In the genomic region with DNA sequence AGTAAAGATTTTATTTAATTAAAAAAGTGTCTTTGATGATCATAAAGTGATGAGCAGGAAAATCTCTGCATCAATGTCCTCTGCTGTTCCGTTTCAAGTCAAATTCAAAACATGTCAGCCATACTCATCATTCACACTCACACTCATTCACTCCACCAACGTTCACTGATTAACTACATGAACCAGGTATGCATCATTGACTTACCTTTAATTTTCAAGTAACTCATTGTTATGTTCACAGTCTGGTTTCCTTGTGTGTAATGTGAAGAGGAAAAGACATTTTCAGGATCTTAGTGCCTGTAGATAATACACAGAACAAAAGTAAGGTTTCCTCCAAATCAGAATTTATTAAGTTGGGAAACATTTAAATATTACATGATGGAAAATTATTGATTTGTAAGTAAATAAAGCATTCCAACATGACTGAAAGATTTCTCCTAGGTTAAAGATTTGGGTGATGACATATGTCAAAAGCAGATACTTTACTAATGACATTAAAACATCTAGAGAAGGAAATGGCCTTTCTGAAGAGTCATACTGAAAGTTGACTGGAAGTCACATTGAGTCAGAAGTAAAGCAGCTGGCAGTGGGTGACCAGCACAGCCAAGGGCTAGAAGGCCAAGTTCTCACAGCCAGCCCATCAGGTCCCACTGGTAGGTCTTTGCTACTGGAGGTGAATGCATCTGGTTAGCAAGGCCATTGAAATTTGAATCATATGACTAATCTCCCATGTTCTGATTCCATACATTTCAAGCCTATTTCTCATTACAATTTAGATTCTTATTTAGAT, we compare ENCODE assay signal across 10 cellular contexts.
DNase-seq lines count a peak whose midpoint lies in the region; ATAC-seq, FAIRE-seq and TF ChIP-seq lines count a peak whose summit lies in the region.
"Had no signal": no experiment of that assay in that cellular context is flagged by ENCODE, and none has a peak within 500 bp of the region (broad histone marks: within the 10 kb centered on the region; RNA-seq: fewer than 3 reads in every experiment).

No MANE protein-coding gene starts in this region.

- H3K4me1 Mint-ChIP-seq in activated CD4-positive, alpha-beta T cell treated with anti-CD3 and anti-CD28 coated beads, Interleukin-2, amount 10 ng/mL, durations not matched to agents 7 days and 5 days: no peaks in the 10 kb centered on the region
- H3K4me1 Mint-ChIP-seq: memory B cell had no signal

- POLR2A ChIA-PET in activated CD4-positive, alpha-beta T cell treated with anti-CD3 and anti-CD28 coated beads, Interleukin-2, amount 10 ng/mL, durations not matched to agents 7 days and 5 days (lab: Charles Lee): no interaction called here

- H3K36me3 ChIP-seq in right lobe of liver: no peaks in the 10 kb centered on the region
- H3K36me3 ChIP-seq in effector memory CD4-positive, alpha-beta T cell (ENCODE audit: control insufficient read depth, insufficient read depth, low read length): no peaks in the 10 kb centered on the region

- no peaks in the 10 kb centered on the region for H3K9me3 Mint-ChIP-seq in activated CD4-positive, alpha-beta T cell treated with anti-CD3 and anti-CD28 coated beads, Interleukin-2, amount 10 ng/mL, durations not matched to agents 7 days and 5 days
- H3K9me3 Mint-ChIP-seq: memory B cell had no signal

- peak; percentile 32 for DNase-seq in A172 (ENCODE audit: low spot score)
- DNase-seq in RCC 7860 (ENCODE audit: low spot score): peak; percentile 90
- DNase-seq in right lobe of liver: no peak
- no peak for DNase-seq in NAMALWA (ENCODE audit: low spot score)
- DNase-seq in effector memory CD4-positive, alpha-beta T cell: no peak
- DNase-seq in activated CD4-positive, alpha-beta T cell treated with anti-CD3 and anti-CD28 coated beads, Interleukin-2, amount 10 ng/mL, durations not matched to agents 7 days and 5 days: no peak

- no peaks in the 10 kb centered on the region for H3K9me3 ChIP-seq in right lobe of liver
- no peaks in the 10 kb centered on the region for H3K9me3 ChIP-seq in effector memory CD4-positive, alpha-beta T cell (ENCODE audit: control insufficient read depth, low read length)

- 71% methylated on average over 2 of the region's 2 CpGs for WGBS in right lobe of liver (ENCODE audit: insufficient coverage, low coverage, low lambda C conversion rate, missing lambda C conversion rate)

- TF ChIP-seq POLR2A in right lobe of liver (IDR thresholded peaks at IDR 0.05): no peak

- CTCF ChIA-PET in activated CD4-positive, alpha-beta T cell treated with anti-CD3 and anti-CD28 coated beads, Interleukin-2, amount 10 ng/mL, durations not matched to agents 7 days and 5 days (lab: Charles Lee): no interaction called here

- H3K27me3 Mint-ChIP-seq in activated CD4-positive, alpha-beta T cell treated with anti-CD3 and anti-CD28 coated beads, Interleukin-2, amount 10 ng/mL, durations not matched to agents 7 days and 5 days: peaks cover 8% of the 10 kb centered on the region

- H3K36me3 Mint-ChIP-seq in activated CD4-positive, alpha-beta T cell treated with anti-CD3 and anti-CD28 coated beads, Interleukin-2, amount 10 ng/mL, durations not matched to agents 7 days and 5 days (ENCODE audit: low read depth): no peaks in the 10 kb centered on the region
- H3K36me3 Mint-ChIP-seq: memory B cell had no signal

- H3K4me1 ChIP-seq in right lobe of liver: no peaks in the 10 kb centered on the region
- no peaks in the 10 kb centered on the region for H3K4me1 ChIP-seq in effector memory CD4-positive, alpha-beta T cell (ENCODE audit: control insufficient read depth, insufficient read depth, low read length, poor library complexity, severe bottlenecking)

- H3K27me3 ChIP-seq in right lobe of liver: no peaks in the 10 kb centered on the region
- H3K27me3 ChIP-seq in effector memory CD4-positive, alpha-beta T cell (replicated peaks; ENCODE audit: control insufficient read depth, insufficient read depth, low read length, poor library complexity, severe bottlenecking): no peaks in the 10 kb centered on the region

- FAIRE-seq in RCC 7860 (lab: Jason Lieb, UNC): peak; percentile 75

- no peak overlapping the region for H3K27ac Mint-ChIP-seq in activated CD4-positive, alpha-beta T cell treated with anti-CD3 and anti-CD28 coated beads, Interleukin-2, amount 10 ng/mL, durations not matched to agents 7 days and 5 days
- H3K27ac Mint-ChIP-seq: IgD-negative memory B cell, memory B cell had no signal

- peak; percentile 98 for ATAC-seq in GM19035 (IDR thresholded peaks at IDR 0.05; ENCODE audit: unreplicated experiment)
- peak; percentile 98 for ATAC-seq in HG02885 (IDR thresholded peaks at IDR 0.05; ENCODE audit: poor library complexity, unreplicated experiment)
- no peak for ATAC-seq in right lobe of liver

- no peak for TF ChIP-seq CTCF in right lobe of liver (IDR thresholded peaks at IDR 0.05)

- H3K4me3 ChIP-seq in right lobe of liver: no peak overlapping the region
- H3K4me3 ChIP-seq in effector memory CD4-positive, alpha-beta T cell (ENCODE audit: insufficient read depth, low read depth, low read length, poor library complexity, severe bottlenecking): no peak overlapping the region

- no peak overlapping the region for H3K4me3 Mint-ChIP-seq in activated CD4-positive, alpha-beta T cell treated with anti-CD3 and anti-CD28 coated beads, Interleukin-2, amount 10 ng/mL, durations not matched to agents 7 days and 5 days
- H3K4me3 Mint-ChIP-seq: IgD-negative memory B cell, memory B cell had no signal

- H3K27ac ChIP-seq in right lobe of liver: no peak overlapping the region
- no peak overlapping the region for H3K27ac ChIP-seq in effector memory CD4-positive, alpha-beta T cell (ENCODE audit: insufficient read depth, low read length, poor library complexity, severe bottlenecking)

- intact Hi-C loops in right lobe of liver (cut with DNase I): no loop called here

Comparison
In these comparisons a context has a peak if more than half of its experiments do, and no peak if none do; other contexts are left out.
1. DNase-seq: peak in A172 (single experiment) and RCC 7860 (single experiment); none in right lobe of liver (0 of 3), NAMALWA (single experiment), effector memory CD4-positive, alpha-beta T cell (0 of 3) and activated CD4-positive, alpha-beta T cell treated with anti-CD3 and anti-CD28 coated beads, Interleukin-2, amount 10 ng/mL, durations not matched to agents 7 days and 5 days (single experiment).
2. ATAC-seq: peak in GM19035 (single experiment) and HG02885 (single experiment); none in right lobe of liver (0 of 4).